In genomic region chr4:78168029-78168428, GRCh38 we compare ENCODE assay signal across 28 cellular contexts.
DNase-seq lines count a peak whose midpoint lies in the region.
"Had no signal": no experiment of that assay in that cellular context is flagged by ENCODE, and none has a peak within 500 bp of the region (broad histone marks: within the 10 kb centered on the region; RNA-seq: fewer than 3 reads in every experiment).

No MANE protein-coding gene starts in this region.

- peak overlapping the region in 4 of 5 donors; percentile 12 to 33 (median 17) for H3K4me3 Mint-ChIP-seq in immature natural killer cell
- H3K4me3 Mint-ChIP-seq: activated CD4-positive, alpha-beta T cell treated with anti-CD3 and anti-CD28 coated beads for 36 hours; activated CD8-positive, alpha-beta T cell treated with anti-CD3 and anti-CD28 coated beads for 36 hours; activated naive CD4-positive, alpha-beta T cell treated with anti-CD3 and anti-CD28 coated beads for 36 hours; CD4-positive, CD25-positive, alpha-beta regulatory T cell; mesothelial cell of epicardium had no signal

- peaks cover 32 to 40% of the 10 kb centered on the region in 2 donors for H3K4me1 Mint-ChIP-seq in immature natural killer cell
- H3K4me1 Mint-ChIP-seq: activated CD4-positive, alpha-beta T cell treated with anti-CD3 and anti-CD28 coated beads for 36 hours; CD4-positive, CD25-positive, alpha-beta regulatory T cell had no signal

- DNase-seq in NCI-H2107 treated with DMSO at 0.1 percent for 48 hours (lab: John Stamatoyannopoulos, UW; ENCODE audit: unreplicated experiment) (peak; percentile 59), NCI-H2107 (lab: John Stamatoyannopoulos, UW) (no peak), NCI-H1092 treated with DMSO at 0.1 percent for 48 hours (lab: John Stamatoyannopoulos, UW) (peak; percentile 45), NCI-H345 treated with DMSO at 0.1 percent for 48 hours (lab: John Stamatoyannopoulos, UW; ENCODE audit: unreplicated experiment) (peak; percentile 5), immature natural killer cell (no peak), NK-92 (lab: John Stamatoyannopoulos, UW; ENCODE audit: unreplicated experiment) (no peak), T-helper 2 cell (no peak), amniotic stem cell (lab: John Stamatoyannopoulos, UW) (no peak)
- DNase-seq: activated CD4-positive, alpha-beta T cell treated with anti-CD3 and anti-CD28 coated beads for 36 hours; activated CD8-positive, alpha-beta T cell treated with anti-CD3 and anti-CD28 coated beads for 36 hours; activated naive CD4-positive, alpha-beta T cell treated with anti-CD3 and anti-CD28 coated beads for 36 hours; Calu3; CD4-positive, CD25-positive, alpha-beta regulatory T cell; dermis blood vessel endothelial cell; EL; esophagus squamous epithelium; foreskin keratinocyte; GOT3; heart left ventricle; NCI-H146; NCI-H226; occipital lobe; sigmoid colon; stimulated activated CD4-positive, alpha-beta T cell treated with anti-CD3 and anti-CD28 coated beads, Interleukin-4, amount 100 ng/mL, for 24 hours; SW 1271; T-helper 9 cell; tibial artery had no signal

- no peaks in the 10 kb centered on the region for H3K36me3 Mint-ChIP-seq in immature natural killer cell
- H3K36me3 Mint-ChIP-seq: CD4-positive, CD25-positive, alpha-beta regulatory T cell; mesothelial cell of epicardium had no signal

- H3K9me3 Mint-ChIP-seq in immature natural killer cell, result peaks cover 0 to 6% (median 0%) of the 10 kb centered on the region in 6 donors
- H3K9me3 Mint-ChIP-seq: activated CD8-positive, alpha-beta T cell treated with anti-CD3 and anti-CD28 coated beads for 36 hours; activated naive CD4-positive, alpha-beta T cell treated with anti-CD3 and anti-CD28 coated beads for 36 hours; mesothelial cell of epicardium had no signal

- H3K27ac Mint-ChIP-seq in immature natural killer cell, result no peak overlapping the region
- H3K27ac Mint-ChIP-seq: activated CD4-positive, alpha-beta T cell treated with anti-CD3 and anti-CD28 coated beads for 36 hours; activated CD8-positive, alpha-beta T cell treated with anti-CD3 and anti-CD28 coated beads for 36 hours; activated naive CD4-positive, alpha-beta T cell treated with anti-CD3 and anti-CD28 coated beads for 36 hours; CD4-positive, CD25-positive, alpha-beta regulatory T cell; mesothelial cell of epicardium had no signal

- peaks cover 6 to 14% (median 7%) of the 10 kb centered on the region in 3 donors for H3K27me3 Mint-ChIP-seq in immature natural killer cell (ENCODE audit: low read depth in 3 of 3)

Comparison
In these comparisons a context has a peak if more than half of its experiments do, and no peak if none do; other contexts are left out.
1. DNase-seq: peak in NCI-H2107 treated with DMSO at 0.1 percent for 48 hours (single experiment), NCI-H1092 treated with DMSO at 0.1 percent for 48 hours (single experiment) and NCI-H345 treated with DMSO at 0.1 percent for 48 hours (single experiment); none in NCI-H2107 (single experiment), immature natural killer cell (0 of 3), NK-92 (single experiment), T-helper 2 cell (0 of 5) and amniotic stem cell (single experiment).